Comparison of ENCODE assay signal across 8 cellular contexts in genomic region chr14:96592591-96593388, GRCh38.
DNase-seq lines count a peak whose midpoint lies in the region; ATAC-seq lines count a peak whose summit lies in the region.

No MANE protein-coding gene starts in this region.

- H3K27me3 ChIP-seq in effector memory CD4-positive, alpha-beta T cell (replicated peaks; ENCODE audit: control insufficient read depth, insufficient read depth, low read length, poor library complexity, severe bottlenecking): no peaks in the 10 kb centered on the region
- peaks cover 14% of the 10 kb centered on the region for H3K27me3 ChIP-seq in mononuclear cell (ENCODE audit: insufficient read depth, low read length)

- peaks cover 11% of the 10 kb centered on the region for H3K27me3 Mint-ChIP-seq in activated CD4-positive, alpha-beta memory T cell treated with anti-CD3 and anti-CD28 coated beads, Interleukin-2, amount 10 ng/mL, durations not matched to agents 7 days and 5 days

- H3K27ac ChIP-seq in effector memory CD4-positive, alpha-beta T cell (ENCODE audit: insufficient read depth, low read length, poor library complexity, severe bottlenecking): no peak overlapping the region

- H3K4me3 ChIP-seq in effector memory CD4-positive, alpha-beta T cell (ENCODE audit: insufficient read depth, low read depth, low read length, poor library complexity, severe bottlenecking): peak overlapping the region; percentile 61
- peak overlapping the region; percentile 30 for H3K4me3 ChIP-seq in mononuclear cell (ENCODE audit: low read length)

- POLR2A ChIA-PET in activated CD4-positive, alpha-beta memory T cell treated with anti-CD3 and anti-CD28 coated beads, Interleukin-2, amount 10 ng/mL, durations not matched to agents 7 days and 5 days (lab: Charles Lee): interaction anchor here (1.0 to 1.1 kb wide), 2 partner anchors 16 to 44 kb away, joined by 3 to 4 read pairs; no protein-coding TSS in a partner anchor

- no peaks in the 10 kb centered on the region for H3K9me3 Mint-ChIP-seq in activated CD4-positive, alpha-beta memory T cell treated with anti-CD3 and anti-CD28 coated beads, Interleukin-2, amount 10 ng/mL, durations not matched to agents 7 days and 5 days

- H3K27ac Mint-ChIP-seq in activated CD4-positive, alpha-beta memory T cell treated with anti-CD3 and anti-CD28 coated beads, Interleukin-2, amount 10 ng/mL, durations not matched to agents 7 days and 5 days: no peak overlapping the region

- H3K4me1 Mint-ChIP-seq in activated CD4-positive, alpha-beta memory T cell treated with anti-CD3 and anti-CD28 coated beads, Interleukin-2, amount 10 ng/mL, durations not matched to agents 7 days and 5 days: peaks cover 13% of the 10 kb centered on the region

- peak overlapping the region; percentile 74 for H3K4me3 Mint-ChIP-seq in activated CD4-positive, alpha-beta memory T cell treated with anti-CD3 and anti-CD28 coated beads, Interleukin-2, amount 10 ng/mL, durations not matched to agents 7 days and 5 days

- H3K4me1 ChIP-seq in effector memory CD4-positive, alpha-beta T cell (ENCODE audit: control insufficient read depth, insufficient read depth, low read length, poor library complexity, severe bottlenecking): peaks cover 6% of the 10 kb centered on the region
- peaks cover 10% of the 10 kb centered on the region for H3K4me1 ChIP-seq in mononuclear cell (ENCODE audit: insufficient read depth, low read length)

- no peaks in the 10 kb centered on the region for H3K36me3 Mint-ChIP-seq in activated CD4-positive, alpha-beta memory T cell treated with anti-CD3 and anti-CD28 coated beads, Interleukin-2, amount 10 ng/mL, durations not matched to agents 7 days and 5 days (ENCODE audit: low read depth)

- ATAC-seq in GM19035 (IDR thresholded peaks at IDR 0.05; ENCODE audit: unreplicated experiment): peak; percentile 86
- peak; percentile 72 for ATAC-seq in HG03378 (IDR thresholded peaks at IDR 0.05; ENCODE audit: unreplicated experiment)

- no peaks in the 10 kb centered on the region for H3K9me3 ChIP-seq in effector memory CD4-positive, alpha-beta T cell (ENCODE audit: control insufficient read depth, low read length)
- H3K9me3 ChIP-seq in mononuclear cell (ENCODE audit: low read depth, low read length): no peaks in the 10 kb centered on the region

- CTCF ChIA-PET in activated CD4-positive, alpha-beta memory T cell treated with anti-CD3 and anti-CD28 coated beads, Interleukin-2, amount 10 ng/mL, durations not matched to agents 7 days and 5 days (lab: Charles Lee): no interaction called here

- H3K36me3 ChIP-seq in effector memory CD4-positive, alpha-beta T cell (ENCODE audit: control insufficient read depth, insufficient read depth, low read length): no peaks in the 10 kb centered on the region

- peak; percentile 74 for DNase-seq in activated CD4-positive, alpha-beta memory T cell treated with anti-CD3 and anti-CD28 coated beads, Interleukin-2, amount 10 ng/mL, durations not matched to agents 7 days and 5 days
- peak; percentile 29 to 59 (median 39) for DNase-seq in effector memory CD4-positive, alpha-beta T cell
- peak; percentile 6 for DNase-seq in stimulated activated CD8-positive, alpha-beta memory T cell treated with anti-CD3 and anti-CD28 coated beads, Interleukin-7, amount 100 ng/mL, for 24 hours (ENCODE audit: low read depth)
- DNase-seq in amniotic stem cell (lab: John Stamatoyannopoulos, UW) (no peak), NCI-H1436 (lab: John Stamatoyannopoulos, UW) (no peak)

Comparison
In these comparisons a context has a peak if more than half of its experiments do, and no peak if none do; other contexts are left out.
1. DNase-seq: peak in activated CD4-positive, alpha-beta memory T cell treated with anti-CD3 and anti-CD28 coated beads, Interleukin-2, amount 10 ng/mL, durations not matched to agents 7 days and 5 days (single experiment), effector memory CD4-positive, alpha-beta T cell (3 of 3) and stimulated activated CD8-positive, alpha-beta memory T cell treated with anti-CD3 and anti-CD28 coated beads, Interleukin-7, amount 100 ng/mL, for 24 hours (single experiment); none in amniotic stem cell (single experiment) and NCI-H1436 (single experiment).